Comparison of ENCODE assay signal across 22 cellular contexts in genomic region chr11:2462092-2462985, GRCh38. TPM values are rescaled to one million over a fixed set of nuclear protein-coding genes. Genes with fewer than 3 reads are reported as not detected.
A peak's percentile ranks its signal among the peaks of the same experiment; 100 is the strongest.
DNase-seq lines count a peak whose midpoint lies in the region; FAIRE-seq and TF ChIP-seq lines count a peak whose summit lies in the region.
"Had no signal": no experiment of that assay in that cellular context is flagged by ENCODE, and none has a peak within 500 bp of the region (broad histone marks: within the 10 kb centered on the region; RNA-seq: fewer than 3 reads in every experiment).

No MANE protein-coding gene starts in this region.

- no peak for TF ChIP-seq CTCF in Peyer's patch (IDR thresholded peaks at IDR 0.05)

- H3K9me3 ChIP-seq in Peyer's patch = no peaks in the 10 kb centered on the region
- H3K9me3 ChIP-seq in small intestine (ENCODE audit: control insufficient read depth, low read depth) = no peaks in the 10 kb centered on the region
- H3K9me3 ChIP-seq in HAP-1 = no peaks in the 10 kb centered on the region
- H3K9me3 ChIP-seq: ascending aorta had no signal

- no peaks in the 10 kb centered on the region for H3K27me3 ChIP-seq in Peyer's patch
- H3K27me3 ChIP-seq in small intestine (ENCODE audit: control insufficient read depth in 2 of 2, insufficient read depth in 2 of 2, low read length in 2 of 2) = no peaks in the 10 kb centered on the region
- H3K27me3 ChIP-seq in HAP-1 (ENCODE audit: low read depth) = no peaks in the 10 kb centered on the region
- H3K27me3 ChIP-seq: ascending aorta had no signal

- in situ Hi-C loops in HAP-1 (cut with MboI; ENCODE audit: low sequenced_read_pairs) = no loop called here

- H3K27ac ChIP-seq in Peyer's patch (peak overlapping the region in 3 of 4 donors; percentile 74 to 96 (median 78)), small intestine (ENCODE audit: low read depth in 1 of 2, low read length in 1 of 2) (peak overlapping the region; percentile 74 to 82)
- H3K27ac ChIP-seq: ascending aorta had no signal

- H3K36me3 ChIP-seq in Peyer's patch = no peaks in the 10 kb centered on the region
- no peaks in the 10 kb centered on the region for H3K36me3 ChIP-seq in small intestine (ENCODE audit: control insufficient read depth in 2 of 2, insufficient read depth in 2 of 2, low read length in 2 of 2)
- no peaks in the 10 kb centered on the region for H3K36me3 ChIP-seq in HAP-1 (replicated peaks)
- H3K36me3 ChIP-seq: ascending aorta had no signal

- H3K4me3 ChIP-seq in Peyer's patch = peak overlapping the region in 1 of 4 donors; percentile 25
- H3K4me3 ChIP-seq in small intestine (ENCODE audit: low read depth in 1 of 2, low read length in 2 of 2) = no peak overlapping the region
- H3K4me3 ChIP-seq in HAP-1 = no peak overlapping the region
- H3K4me3 ChIP-seq: ascending aorta had no signal

- H3K4me1 ChIP-seq in Peyer's patch = peaks cover 26 to 75% (median 44%) of the 10 kb centered on the region in 4 donors
- H3K4me1 ChIP-seq in small intestine (ENCODE audit: control insufficient read depth in 2 of 2, insufficient read depth in 1 of 2, low read depth in 1 of 2, low read length in 1 of 2) = peaks cover 11 to 17% of the 10 kb centered on the region in 2 donors
- no peaks in the 10 kb centered on the region for H3K4me1 ChIP-seq in HAP-1
- H3K4me1 ChIP-seq: ascending aorta had no signal

- peak; percentile 48 for DNase-seq in activated CD8-positive, alpha-beta memory T cell treated with anti-CD3 and anti-CD28 coated beads, Interleukin-2, amount 50 U/mL, for 48 hours
- no peak for DNase-seq in activated CD8-positive, alpha-beta memory T cell treated with anti-CD3 and anti-CD28 coated beads, Interleukin-2, amount 50 U/mL, for 4 hours
- DNase-seq in Peyer's patch (peak in 1 of 3 donors; percentile 46), left kidney (ENCODE audit: low read depth, low spot score) (peak; percentile 19), small intestine (peak; percentile 60), HAP-1 (ENCODE audit: low spot score in 2 of 2) (no peak), NCI-H82 (lab: John Stamatoyannopoulos, UW) (no peak)
- DNase-seq in activated naive CD4-positive, alpha-beta T cell treated with Interleukin-2 at 50 U/mL for 16 hours = no peak
- DNase-seq: activated CD8-positive, alpha-beta T cell treated with anti-CD3 and anti-CD28 coated beads, Interleukin-2, amount 10 ng/mL, durations not matched to agents 7 days and 5 days; activated gamma-delta T cell; EL; foreskin fibroblast; HFFc6; Karpas-422; NCI-H1417; NCI-H2171 had no signal

- FAIRE-seq in small intestine (lab: Jason Lieb, UNC) = no peak
- FAIRE-seq: colon, GM19239 had no signal

- no peak for TF ChIP-seq POLR2A in Peyer's patch (IDR thresholded peaks at IDR 0.05)

- 59 to 79% (median 60%) methylated on average over 17 to 20 of the region's 20 CpGs for WGBS in small intestine, 3 donors

RNA-seq across cellular contexts. Expression of gene KCNQ1, which starts 17.5 kb away (rescaled TPM):
- total RNA-seq in Peyer's patch = 10 to 100 TPM; 50.6 to 66.4 (median 54.2) TPM
- 10 to 100 TPM; 18.4 to 54.4 (median 21.5) TPM for polyA plus RNA-seq in small intestine
- total RNA-seq: HFFc6, RPMI7951 had no signal
- polyA plus RNA-seq: neural cell had no signal

RNA-seq across cellular contexts. Expression of gene TRPM5, which starts 18.0 kb away (rescaled TPM):
- 10 to 100 TPM in 3 of 4 donors, 1 to 10 TPM in 1; 8.1 to 24.2 (median 16.3) TPM for total RNA-seq in Peyer's patch
- 1 to 10 TPM; 2.6 to 10.0 (median 3.1) TPM for polyA plus RNA-seq in small intestine
- total RNA-seq: activated CD8-positive, alpha-beta T cell treated with anti-CD3 and anti-CD28 coated beads, Interleukin-2, amount 10 ng/mL, durations not matched to agents 7 days and 5 days; ascending aorta; HFFc6; left lobe of liver; RPMI7951 had no signal
- polyA plus RNA-seq: neural cell had no signal

Comparison
In these comparisons a context has a peak if more than half of its experiments do, and no peak if none do; other contexts are left out.
1. DNase-seq: peak in activated CD8-positive, alpha-beta memory T cell treated with anti-CD3 and anti-CD28 coated beads, Interleukin-2, amount 50 U/mL, for 48 hours (single experiment), left kidney (single experiment) and small intestine (single experiment); none in activated CD8-positive, alpha-beta memory T cell treated with anti-CD3 and anti-CD28 coated beads, Interleukin-2, amount 50 U/mL, for 4 hours (single experiment), activated naive CD4-positive, alpha-beta T cell treated with Interleukin-2 at 50 U/mL for 16 hours (single experiment), HAP-1 (0 of 2) and NCI-H82 (single experiment).